ENCODE assay signal across 8 cellular contexts in the genomic region with DNA sequence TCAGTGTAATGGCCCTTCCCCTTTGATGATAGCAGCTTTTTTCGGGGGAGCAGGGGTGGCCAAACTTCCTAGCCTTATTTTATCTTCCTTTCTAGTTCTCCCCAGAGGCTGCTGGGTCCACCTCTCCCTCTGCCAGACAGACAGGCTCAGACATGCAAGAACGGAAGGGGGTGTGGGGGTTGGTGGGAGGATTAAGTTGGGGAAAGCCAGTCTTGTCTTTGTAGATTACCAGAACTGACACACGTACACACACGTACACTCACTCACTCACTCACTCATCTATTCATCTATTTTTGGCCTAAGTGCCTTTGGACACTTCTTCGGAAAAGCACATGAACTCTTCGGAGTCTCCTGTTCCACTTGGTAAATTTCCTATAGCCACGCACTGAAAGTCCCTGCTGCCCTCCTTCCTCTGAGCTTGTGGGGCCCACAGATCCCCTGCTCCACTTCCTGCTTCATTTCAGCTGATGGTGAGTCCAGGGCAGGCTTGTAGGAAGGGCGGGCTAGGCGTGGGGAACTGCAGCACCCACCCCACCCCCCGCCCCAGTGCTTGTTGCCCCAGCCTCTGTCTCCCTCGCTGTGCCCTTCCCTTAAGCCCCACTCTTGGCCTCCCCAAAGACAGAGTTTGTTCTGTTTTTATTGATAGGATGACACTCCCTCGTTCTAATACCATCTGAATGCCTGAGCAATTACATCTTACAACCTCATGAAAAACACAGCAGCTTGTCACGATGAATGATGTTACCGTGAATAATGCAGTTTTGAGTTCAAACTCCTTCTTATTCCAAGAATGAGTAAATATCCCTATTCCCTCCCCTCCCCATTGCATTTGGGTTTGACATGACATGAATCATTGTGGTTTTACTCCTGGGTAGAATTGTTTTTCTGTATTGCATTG.
DNase-seq lines count a peak whose midpoint lies in the region; FAIRE-seq and TF ChIP-seq lines count a peak whose summit lies in the region.

No MANE protein-coding gene starts in this region.

- no peaks in the 10 kb centered on the region for H3K79me2 ChIP-seq in Loucy (ENCODE audit: insufficient read depth, low read length)

- no peaks in the 10 kb centered on the region for H3K36me3 ChIP-seq in Loucy (ENCODE audit: insufficient read depth, low read length)
- no peaks in the 10 kb centered on the region for H3K36me3 ChIP-seq in muscle layer of duodenum (ENCODE audit: control insufficient read depth in 1 of 2, insufficient read depth in 2 of 2, low read length in 2 of 2)
- no peaks in the 10 kb centered on the region for H3K36me3 ChIP-seq in tibial artery

- H4K20me1 ChIP-seq in Loucy (ENCODE audit: insufficient read depth, low read length, poor library complexity, severe bottlenecking) = no peaks in the 10 kb centered on the region

- H3K27ac ChIP-seq in muscle layer of duodenum (ENCODE audit: low read length) = peak overlapping the region; percentile 9
- peak overlapping the region; percentile 60 to 73 for H3K27ac ChIP-seq in tibial artery

- intact Hi-C loops in dendritic cell treated with granulocyte-macrophage colony-stimulating factor and Interleukin-4, amounts not matched to agents 40 ng/mL and 50 ng/mL, for 4 days (cut with micrococcal nuclease) = loop anchor here (1.0 to 5.0 kb wide), 3 partner anchors 39 to 226 kb away; no protein-coding TSS in a partner anchor
- intact Hi-C loops in tibial artery (cut with DNase I; ENCODE audit: low total_unique reads) = no loop called here

- peak; percentile 87 for DNase-seq in H54 (ENCODE audit: insufficient read length, low spot score)
- peak; percentile 27 for DNase-seq in activated CD4-positive, alpha-beta T cell treated with anti-CD3 and anti-CD28 coated beads for 1 hour
- DNase-seq in tibial artery = peak in 1 of 2 donors; percentile 68
- no peak for DNase-seq in 8988T

- peak overlapping the region; percentile 64 for H3K4me3 Mint-ChIP-seq in dendritic cell treated with granulocyte-macrophage colony-stimulating factor and Interleukin-4, amounts not matched to agents 40 ng/mL and 50 ng/mL, for 4 days

- peak overlapping the region; percentile 99 for H3K27ac Mint-ChIP-seq in dendritic cell treated with granulocyte-macrophage colony-stimulating factor and Interleukin-4, amounts not matched to agents 40 ng/mL and 50 ng/mL, for 4 days

- peaks cover 77% of the 10 kb centered on the region for H3K4me1 Mint-ChIP-seq in dendritic cell treated with granulocyte-macrophage colony-stimulating factor and Interleukin-4, amounts not matched to agents 40 ng/mL and 50 ng/mL, for 4 days (ENCODE audit: low read depth)

- H3K4me3 ChIP-seq in Loucy (ENCODE audit: low read length, poor library complexity, severe bottlenecking) (peak overlapping the region; percentile 60), muscle layer of duodenum (ENCODE audit: low read depth in 1 of 2, low read length in 2 of 2) (no peak overlapping the region), tibial artery (no peak overlapping the region)

- no peak for TF ChIP-seq CTCF in Loucy (conservative IDR thresholded peaks at IDR 0.05; ENCODE audit: low read length)
- TF ChIP-seq CTCF in tibial artery (IDR thresholded peaks at IDR 0.05) = no peak

- H2AFZ ChIP-seq in Loucy (ENCODE audit: low read length) = no peak overlapping the region

- no peaks in the 10 kb centered on the region for H3K9me3 Mint-ChIP-seq in dendritic cell treated with granulocyte-macrophage colony-stimulating factor and Interleukin-4, amounts not matched to agents 40 ng/mL and 50 ng/mL, for 4 days

- no peaks in the 10 kb centered on the region for H3K9me2 ChIP-seq in Loucy (replicated peaks; ENCODE audit: low read depth, low read length)

- H3K36me3 Mint-ChIP-seq in dendritic cell treated with granulocyte-macrophage colony-stimulating factor and Interleukin-4, amounts not matched to agents 40 ng/mL and 50 ng/mL, for 4 days (ENCODE audit: low read depth) = no peaks in the 10 kb centered on the region

- peak; percentile 20 for FAIRE-seq in H54 (lab: Jason Lieb, UNC)

- H3K4me1 ChIP-seq in Loucy (ENCODE audit: insufficient read depth, low read length, poor library complexity, severe bottlenecking) (peaks cover 60% of the 10 kb centered on the region), muscle layer of duodenum (ENCODE audit: control insufficient read depth in 1 of 2, insufficient read depth in 2 of 2, low read length in 2 of 2) (peaks cover 0 to 11% of the 10 kb centered on the region in 2 donors), tibial artery (peaks cover 0 to 26% (median 4%) of the 10 kb centered on the region in 4 donors)

- no peaks in the 10 kb centered on the region for H3K9me3 ChIP-seq in Loucy (ENCODE audit: insufficient read depth, low read depth, low read length)
- no peaks in the 10 kb centered on the region for H3K9me3 ChIP-seq in muscle layer of duodenum (ENCODE audit: control insufficient read depth in 1 of 2, low read length in 2 of 2)
- H3K9me3 ChIP-seq in tibial artery = no peaks in the 10 kb centered on the region

- H3K27me3 ChIP-seq in Loucy (ENCODE audit: insufficient read depth, low read length, poor library complexity, severe bottlenecking) (no peaks in the 10 kb centered on the region), muscle layer of duodenum (ENCODE audit: low read depth, low read length) (no peaks in the 10 kb centered on the region), tibial artery (no peaks in the 10 kb centered on the region)

- TF ChIP-seq POLR2A in GM10847 (IDR thresholded peaks at IDR 0.05; ENCODE audit: extremely low read depth, insufficient read length) (peak; percentile 10), H54 (IDR thresholded peaks at IDR 0.05; ENCODE audit: low read depth, low read length) (no peak)

- H3F3A ChIP-seq in Loucy (ENCODE audit: low read depth) = peaks cover 11% of the 10 kb centered on the region; the same call in 1 of the 2 replicates

- peak overlapping the region; percentile 75 for H3K9ac ChIP-seq in Loucy (ENCODE audit: low read depth, low read length, poor library complexity, severe bottlenecking)

- no peaks in the 10 kb centered on the region for H3K27me3 Mint-ChIP-seq in dendritic cell treated with granulocyte-macrophage colony-stimulating factor and Interleukin-4, amounts not matched to agents 40 ng/mL and 50 ng/mL, for 4 days

- peak overlapping the region; percentile 70 for H3K4me2 ChIP-seq in Loucy (ENCODE audit: low read depth, low read length, poor library complexity, severe bottlenecking)
